Comparison of ENCODE assay signal across 31 cellular contexts in genomic region chr1:152220166-152221163, GRCh38. TPM values are rescaled to one million over a fixed set of nuclear protein-coding genes. Genes with fewer than 3 reads are reported as not detected.
"Had no signal": no experiment of that assay in that cellular context is flagged by ENCODE, and none has a peak within 500 bp of the region (broad histone marks: within the 10 kb centered on the region; RNA-seq: fewer than 3 reads in every experiment).

No MANE protein-coding gene starts in this region.

- H3K4me2 ChIP-seq: SK-N-SH had no signal

- H3K4me1 ChIP-seq: adrenal gland, breast epithelium, SJCRH30 had no signal

- H3K9ac ChIP-seq: SK-N-SH had no signal

- H3K4me3 ChIP-seq: adrenal gland, breast epithelium, SJCRH30 had no signal

- H3K27me3 ChIP-seq: adrenal gland, breast epithelium, SJCRH30 had no signal

- ATAC-seq: activated CD4-positive, CD25-positive, alpha-beta regulatory T cell treated with anti-CD3 and anti-CD28 coated beads, Interleukin-2, amount 50 U/mL, for 24 hours; activated T-helper 17 cell treated with anti-CD3 and anti-CD28 coated beads, Interleukin-2, amount 50 U/mL, for 72 hours; Right ventricle myocardium inferior had no signal

- H3K9me3 ChIP-seq: adrenal gland, SJCRH30, SK-N-SH had no signal

- H3K36me3 ChIP-seq: adrenal gland, breast epithelium, SJCRH30, WERI-Rb-1 had no signal

- DNase-seq: activated CD4-positive, alpha-beta memory T cell treated with anti-CD3 and anti-CD28 coated beads, Interleukin-2, amount 10 ng/mL, durations not matched to agents 7 days and 5 days; activated CD4-positive, alpha-beta T cell treated with anti-CD3 and anti-CD28 coated beads, Interleukin-2, amount 10 ng/mL, durations not matched to agents 24 days and 14 days; activated gamma-delta T cell; activated naive CD4-positive, alpha-beta T cell treated with anti-CD3 and anti-CD28 coated beads for 36 hours; activated T-cell treated with anti-CD3 and anti-CD28 coated beads for 4 hours; activated T-cell treated with anti-CD3 and anti-CD28 coated beads, Interleukin-2, amount 50 U/mL, for 48 hours; adrenal gland; anterior cingulate cortex; central memory CD4-positive, alpha-beta T cell; KG1; NCI-H1048; NCI-H146; NCI-H1930; NCI-H2171; NCI-H2227 treated with DMSO at 0.1 percent for 48 hours; NCI-H446 treated with DMSO at 0.1 percent for 48 hours; NCI-H524 treated with DMSO at 0.1 percent for 48 hours; NCI-H748 treated with DMSO at 0.1 percent for 48 hours; SJCRH30; SK-N-SH; WERI-Rb-1 had no signal

- H3K27ac ChIP-seq: adrenal gland, breast epithelium, SJCRH30, WERI-Rb-1 had no signal

RNA-seq across cellular contexts. Expression of gene HRNR, which starts 3.5 kb away (rescaled TPM):
- total RNA-seq: activated CD4-positive, alpha-beta memory T cell treated with anti-CD3 and anti-CD28 coated beads, Interleukin-2, amount 10 ng/mL, durations not matched to agents 7 days and 5 days; activated CD4-positive, alpha-beta T cell treated with anti-CD3 and anti-CD28 coated beads, Interleukin-2, amount 10 ng/mL, durations not matched to agents 24 days and 14 days; activated CD8-positive, alpha-beta memory T cell treated with anti-CD3 and anti-CD28 coated beads for 36 hours; activated naive CD4-positive, alpha-beta T cell treated with anti-CD3 and anti-CD28 coated beads for 36 hours; activated T-helper 17 cell treated with anti-CD3 and anti-CD28 coated beads, Interleukin-2, amount 50 U/mL, for 72 hours; adrenal gland; breast epithelium; LHCN-M2; M059J; OCI-LY7; Right ventricle myocardium inferior; SJCRH30; T-helper 2 cell treated with Interferon-gamma antibody and Interleukin-4, amounts not matched to agents 100 ng/mL and 5 ng/mL, for 36 hours had no signal
- polyA plus RNA-seq: IgD-negative memory B cell, SK-N-SH had no signal
